ENCODE assay signal across 1 cellular context in genomic region chr12:110762891-110763290, GRCh38.
TF ChIP-seq lines count a peak whose summit lies in the region.

No MANE protein-coding gene starts in this region.

TF ChIP-seq in HCT116, 20 proteins besides CTCF, POLR2A, EP300 and RAD21:
- TF ChIP-seq ZFX (IDR thresholded peaks at IDR 0.05) (no peak), ATF3 (IDR thresholded peaks at IDR 0.05) (no peak), MAX (IDR thresholded peaks at IDR 0.05) (no peak), ELF1 (IDR thresholded peaks at IDR 0.05; ENCODE audit: borderline replicate concordance, low read depth) (no peak)
